ENCODE assay signal across 24 cellular contexts in genomic region chr11:105004021-105004420, GRCh38. TPM values are rescaled to one million over a fixed set of nuclear protein-coding genes. Genes with fewer than 3 reads are reported as not detected.
"Had no signal": no experiment of that assay in that cellular context is flagged by ENCODE, and none has a peak within 500 bp of the region (broad histone marks: within the 10 kb centered on the region; RNA-seq: fewer than 3 reads in every experiment).

No MANE protein-coding gene starts in this region.

- H3K4me3 ChIP-seq: lung, suprapubic skin, transverse colon, uterus had no signal

- H3K36me3 Mint-ChIP-seq: brain had no signal

- H3K27me3 Mint-ChIP-seq: activated CD8-positive, alpha-beta T cell treated with anti-CD3 and anti-CD28 coated beads for 36 hours; activated T-cell treated with anti-CD3 and anti-CD28 coated beads, Interleukin-2, amount 50 U/mL, for 24 hours; central memory CD8-positive, alpha-beta T cell; stimulated activated naive CD8-positive, alpha-beta T cell treated with anti-CD3 and anti-CD28 coated beads, Interleukin-15, Interleukin-2, amounts not matched to agents 100 ng/mL and 50 ng/mL, for 24 hours had no signal

- H3K4me1 Mint-ChIP-seq: brain had no signal

- DNase-seq: activated CD4-positive, alpha-beta T cell treated with anti-CD3 and anti-CD28 coated beads, Interleukin-2, amount 10 ng/mL, durations not matched to agents 24 days and 14 days; activated CD8-positive, alpha-beta T cell treated with anti-CD3 and anti-CD28 coated beads for 36 hours; activated naive CD4-positive, alpha-beta T cell treated with Interleukin-2 at 50 U/mL for 16 hours; activated T-cell treated with anti-CD3 and anti-CD28 coated beads, Interleukin-2, amount 50 U/mL, for 24 hours; anterior cingulate cortex; cortex of kidney; effector CD8-positive, alpha-beta T cell; left colon; occipital lobe; posterior cingulate gyrus; retina; SK-N-SH; stimulated activated CD4-positive, alpha-beta T cell treated with anti-CD3 and anti-CD28 coated beads, Interleukin-2, amount 100 ng/mL, for 24 hours; T-helper 9 cell; transverse colon; uterus had no signal

- H3K9me3 Mint-ChIP-seq: activated CD4-positive, alpha-beta T cell treated with anti-CD3 and anti-CD28 coated beads, Interleukin-2, amount 10 ng/mL, durations not matched to agents 24 days and 14 days; activated CD8-positive, alpha-beta T cell treated with anti-CD3 and anti-CD28 coated beads for 36 hours; activated T-cell treated with anti-CD3 and anti-CD28 coated beads, Interleukin-2, amount 50 U/mL, for 24 hours; activated T-helper 2 cell treated with anti-CD3 and anti-CD28 coated beads, Interferon-gamma antibody, Interleukin-2, Interleukin-4, amounts not matched to agents 10 μg/mL and 5 μg/mL and 100 μg/mL, durations not matched to agents 14 hours and 24 hours and 36 hours; central memory CD8-positive, alpha-beta T cell; stimulated activated naive CD8-positive, alpha-beta T cell treated with anti-CD3 and anti-CD28 coated beads, Interleukin-15, Interleukin-2, amounts not matched to agents 100 ng/mL and 50 ng/mL, for 24 hours had no signal

- H3K27ac Mint-ChIP-seq: activated CD4-positive, alpha-beta T cell treated with anti-CD3 and anti-CD28 coated beads, Interleukin-2, amount 10 ng/mL, durations not matched to agents 24 days and 14 days; activated CD8-positive, alpha-beta T cell treated with anti-CD3 and anti-CD28 coated beads for 36 hours; activated T-cell treated with anti-CD3 and anti-CD28 coated beads, Interleukin-2, amount 50 U/mL, for 24 hours; activated T-helper 2 cell treated with anti-CD3 and anti-CD28 coated beads, Interferon-gamma antibody, Interleukin-2, Interleukin-4, amounts not matched to agents 10 μg/mL and 5 μg/mL and 100 μg/mL, durations not matched to agents 14 hours and 24 hours and 36 hours; brain; stimulated activated naive CD8-positive, alpha-beta T cell treated with anti-CD3 and anti-CD28 coated beads, Interleukin-15, Interleukin-2, amounts not matched to agents 100 ng/mL and 50 ng/mL, for 24 hours had no signal

- ATAC-seq: activated CD8-positive, alpha-beta T cell treated with anti-CD3 and anti-CD28 coated beads for 36 hours; esophagus mucosa; left colon had no signal

- H3K9me3 ChIP-seq: SK-N-SH, suprapubic skin, transverse colon, uterus had no signal

- H3K4me3 Mint-ChIP-seq: activated CD4-positive, alpha-beta T cell treated with anti-CD3 and anti-CD28 coated beads, Interleukin-2, amount 10 ng/mL, durations not matched to agents 24 days and 14 days; activated CD8-positive, alpha-beta T cell treated with anti-CD3 and anti-CD28 coated beads for 36 hours; activated T-cell treated with anti-CD3 and anti-CD28 coated beads, Interleukin-2, amount 50 U/mL, for 24 hours; brain; central memory CD8-positive, alpha-beta T cell; stimulated activated naive CD8-positive, alpha-beta T cell treated with anti-CD3 and anti-CD28 coated beads, Interleukin-15, Interleukin-2, amounts not matched to agents 100 ng/mL and 50 ng/mL, for 24 hours had no signal

RNA-seq across cellular contexts. Expression of gene CASP5, which starts 18.9 kb away (rescaled TPM):
- total RNA-seq: activated CD4-positive, alpha-beta T cell treated with anti-CD3 and anti-CD28 coated beads, Interleukin-2, amount 10 ng/mL, durations not matched to agents 24 days and 14 days; activated CD8-positive, alpha-beta T cell treated with anti-CD3 and anti-CD28 coated beads for 36 hours; activated T-helper 2 cell treated with anti-CD3 and anti-CD28 coated beads, Interferon-gamma antibody, Interleukin-2, Interleukin-4, amounts not matched to agents 10 μg/mL and 5 μg/mL and 100 μg/mL, durations not matched to agents 14 hours and 24 hours and 36 hours; esophagus mucosa; myocyte; suprapubic skin; uterus had no signal

RNA-seq across cellular contexts. Expression of gene CARD16, which starts 41.1 kb away (rescaled TPM):
- total RNA-seq: myocyte, occipital lobe had no signal
